Comparison of ENCODE assay signal across 10 cellular contexts in genomic region chr22:44638966-44639739, GRCh38.
DNase-seq lines count a peak whose midpoint lies in the region; ATAC-seq and TF ChIP-seq lines count a peak whose summit lies in the region.
"Had no signal": no experiment of that assay in that cellular context is flagged by ENCODE, and none has a peak within 500 bp of the region (broad histone marks: within the 10 kb centered on the region; RNA-seq: fewer than 3 reads in every experiment).

No MANE protein-coding gene starts in this region.

- DNase-seq in M059J (ENCODE audit: low read depth): peak; percentile 19
- no peak for DNase-seq in endodermal cell
- DNase-seq in left kidney (ENCODE audit: low read depth, low spot score): peak; percentile 36
- DNase-seq in superior temporal gyrus (ENCODE audit: extremely low spot score): peak; percentile 18
- DNase-seq in NCI-H345 (lab: John Stamatoyannopoulos, UW): no peak
- no peak for DNase-seq in D341Med (ENCODE audit: low spot score)
- DNase-seq: NCI-H146; stimulated activated naive B cell treated with anti-CD40 and anti-IgM and Interleukin-4, amounts not matched to agents 10 μg/mL and 1 μg/mL and 100 μg/mL, for 72 hours had no signal

- no peaks in the 10 kb centered on the region for H3K4me1 ChIP-seq in endodermal cell (ENCODE audit: control insufficient read depth, insufficient read depth, low read length)

- H3K27ac Mint-ChIP-seq in endodermal cell: no peak overlapping the region
- H3K27ac Mint-ChIP-seq: stimulated activated naive B cell treated with anti-CD40 and anti-IgM and Interleukin-4, amounts not matched to agents 10 μg/mL and 1 μg/mL and 100 μg/mL, for 72 hours had no signal

- no peak overlapping the region for H3K4me3 ChIP-seq in endodermal cell (ENCODE audit: low read length)

- no peaks in the 10 kb centered on the region for H3K27me3 ChIP-seq in endodermal cell (ENCODE audit: control insufficient read depth, insufficient read depth, low read length, poor library complexity, severe bottlenecking)

- H3K27me3 Mint-ChIP-seq in endodermal cell (ENCODE audit: insufficient read depth): no peaks in the 10 kb centered on the region

- ATAC-seq in HG03097 (IDR thresholded peaks at IDR 0.05; ENCODE audit: low FRiP score, unreplicated experiment): no peak
- no peak for ATAC-seq in GM21390 (IDR thresholded peaks at IDR 0.05; ENCODE audit: unreplicated experiment)
- ATAC-seq: stimulated activated naive B cell treated with anti-CD40 and anti-IgM and Interleukin-4, amounts not matched to agents 10 μg/mL and 1 μg/mL and 100 μg/mL, for 72 hours had no signal

- no peak for TF ChIP-seq CTCF in endodermal cell (conservative IDR thresholded peaks at IDR 0.05)

- H3K36me3 Mint-ChIP-seq in endodermal cell (ENCODE audit: low read depth): no peaks in the 10 kb centered on the region
- H3K36me3 Mint-ChIP-seq: stimulated activated naive B cell treated with anti-CD40 and anti-IgM and Interleukin-4, amounts not matched to agents 10 μg/mL and 1 μg/mL and 100 μg/mL, for 72 hours had no signal

- H3K36me3 ChIP-seq in endodermal cell (ENCODE audit: control insufficient read depth, insufficient read depth, low read length): no peaks in the 10 kb centered on the region

- H3K9ac ChIP-seq in endodermal cell (ENCODE audit: extremely low read depth, low read length, poor library complexity, severe bottlenecking): no peak overlapping the region

- no peaks in the 10 kb centered on the region for H3K9me3 ChIP-seq in endodermal cell (ENCODE audit: control insufficient read depth, low read length)

- WGBS in endodermal cell (ENCODE audit: insufficient coverage in 1 of 2, insufficient read length in 1 of 2), 2 experiments: 91 to 95% methylated on average over 24 to 32 of the region's 32 CpGs

- peak overlapping the region; percentile 44 for H3K27ac ChIP-seq in endodermal cell (ENCODE audit: low read depth, low read length)

- no peaks in the 10 kb centered on the region for H3K4me1 Mint-ChIP-seq in endodermal cell

- no peak overlapping the region for H3K4me3 Mint-ChIP-seq in endodermal cell
- H3K4me3 Mint-ChIP-seq: stimulated activated naive B cell treated with anti-CD40 and anti-IgM and Interleukin-4, amounts not matched to agents 10 μg/mL and 1 μg/mL and 100 μg/mL, for 72 hours had no signal

- no peaks in the 10 kb centered on the region for H3K9me3 Mint-ChIP-seq in endodermal cell

Comparison
In these comparisons a context has a peak if more than half of its experiments do, and no peak if none do; other contexts are left out.
1. DNase-seq: peak in M059J (single experiment), left kidney (single experiment) and superior temporal gyrus (single experiment); none in endodermal cell (single experiment), NCI-H345 (single experiment) and D341Med (single experiment).